In genomic region chr10:38119038-38119437, GRCh38 we compare ENCODE assay signal across 24 cellular contexts.
"Had no signal": no experiment of that assay in that cellular context is flagged by ENCODE, and none has a peak within 500 bp of the region (broad histone marks: within the 10 kb centered on the region; RNA-seq: fewer than 3 reads in every experiment).

No MANE protein-coding gene starts in this region.

- DNase-seq: activated CD4-positive, alpha-beta T cell treated with anti-CD3 and anti-CD28 coated beads for 48 hours; activated CD4-positive, alpha-beta T cell treated with anti-CD3 and anti-CD28 coated beads, Interleukin-2, amount 50 U/mL, for 48 hours; activated CD4-positive, CD25-positive, alpha-beta regulatory T cell treated with anti-CD3 and anti-CD28 coated beads, Interleukin-2, amount 50 U/mL, for 72 hours; activated CD8-positive, alpha-beta memory T cell treated with anti-CD3 and anti-CD28 coated beads, Interleukin-2, amount 10 ng/mL, durations not matched to agents 7 days and 5 days; activated effector memory CD4-positive, alpha-beta T cell treated with Interleukin-2 at 50 U/mL for 16 hours; activated naive CD4-positive, alpha-beta T cell; activated T-cell treated with anti-CD3 and anti-CD28 coated beads, Interleukin-2, amount 50 U/mL, for 24 hours; amniotic stem cell; body of pancreas; central memory CD4-positive, alpha-beta T cell; MM.1S; NCI-H1105 treated with DMSO at 0.1 percent for 48 hours; NCI-H1436 treated with DMSO at 0.1 percent for 48 hours; NCI-H187; NCI-H2081; NCI-H446; NCI-H524; SIG-M5; T-helper 17 cell; T-helper 9 cell had no signal

- H3K27me3 Mint-ChIP-seq: activated CD8-positive, alpha-beta memory T cell treated with anti-CD3 and anti-CD28 coated beads, Interleukin-2, amount 10 ng/mL, durations not matched to agents 7 days and 5 days; activated naive CD4-positive, alpha-beta T cell treated with anti-CD3 and anti-CD28 coated beads, Interleukin-2, amount 50 U/mL, for 24 hours; activated T-cell treated with anti-CD3 and anti-CD28 coated beads, Interleukin-2, amount 50 U/mL, for 24 hours; T-helper 17 cell had no signal

- H3K4me3 Mint-ChIP-seq: activated CD8-positive, alpha-beta memory T cell treated with anti-CD3 and anti-CD28 coated beads, Interleukin-2, amount 10 ng/mL, durations not matched to agents 7 days and 5 days; activated T-cell treated with anti-CD3 and anti-CD28 coated beads, Interleukin-2, amount 50 U/mL, for 24 hours; activated T-helper 1 cell treated with anti-CD3 and anti-CD28 coated beads, Interleukin-12 subunit alpha, Interleukin-12 subunit beta, Interleukin-2, Interleukin-4 antibody, amounts not matched to agents 30 ng/mL and 10 ng/mL and 1 ng/mL, durations not matched to agents 14 hours and 24 hours and 36 hours; T-helper 17 cell; WTC11 had no signal

- H3K27me3 ChIP-seq: ascending aorta, body of pancreas had no signal

- H3K27ac ChIP-seq: ascending aorta, body of pancreas had no signal

- H3K27ac Mint-ChIP-seq: activated CD8-positive, alpha-beta memory T cell treated with anti-CD3 and anti-CD28 coated beads, Interleukin-2, amount 10 ng/mL, durations not matched to agents 7 days and 5 days; activated T-cell treated with anti-CD3 and anti-CD28 coated beads, Interleukin-2, amount 50 U/mL, for 24 hours; activated T-helper 1 cell treated with anti-CD3 and anti-CD28 coated beads, Interleukin-12 subunit alpha, Interleukin-12 subunit beta, Interleukin-2, Interleukin-4 antibody, amounts not matched to agents 30 ng/mL and 10 ng/mL and 1 ng/mL, durations not matched to agents 14 hours and 24 hours and 36 hours; WTC11 had no signal

- H3K4me3 ChIP-seq: body of pancreas had no signal

- H3K4me1 Mint-ChIP-seq: activated CD8-positive, alpha-beta memory T cell treated with anti-CD3 and anti-CD28 coated beads, Interleukin-2, amount 10 ng/mL, durations not matched to agents 7 days and 5 days; activated naive CD4-positive, alpha-beta T cell treated with anti-CD3 and anti-CD28 coated beads, Interleukin-2, amount 50 U/mL, for 24 hours; T-helper 17 cell; WTC11 had no signal

- ATAC-seq: activated CD8-positive, alpha-beta memory T cell treated with anti-CD3 and anti-CD28 coated beads, Interleukin-2, amount 10 ng/mL, durations not matched to agents 7 days and 5 days; body of pancreas; T-helper 17 cell; WTC11 had no signal

- H3K4me1 ChIP-seq: ascending aorta, body of pancreas had no signal
